ENCODE assay signal across 9 cellular contexts in genomic region chr4:167290684-167291083, GRCh38. TPM values are rescaled to one million over a fixed set of nuclear protein-coding genes. Genes with fewer than 3 reads are reported as not detected.
DNase-seq lines count a peak whose midpoint lies in the region; ATAC-seq and TF ChIP-seq lines count a peak whose summit lies in the region.
"Had no signal": no experiment of that assay in that cellular context is flagged by ENCODE, and none has a peak within 500 bp of the region (broad histone marks: within the 10 kb centered on the region; RNA-seq: fewer than 3 reads in every experiment).

No MANE protein-coding gene starts in this region.

- H3K4me3 ChIP-seq in left ventricle myocardium inferior (no peak overlapping the region), right atrium auricular region (no peak overlapping the region), fibroblast of villous mesenchyme (ENCODE audit: low read depth, low read length) (no peak overlapping the region), upper lobe of right lung (no peak overlapping the region), transverse colon (no peak overlapping the region)

- no peak overlapping the region for H3K27ac Mint-ChIP-seq in activated CD8-positive, alpha-beta T cell treated with anti-CD3 and anti-CD28 coated beads, Interleukin-2, amount 10 ng/mL, durations not matched to agents 7 days and 5 days

- no peak for ATAC-seq in upper lobe of right lung
- ATAC-seq in activated CD8-positive, alpha-beta T cell treated with anti-CD3 and anti-CD28 coated beads, Interleukin-2, amount 10 ng/mL, durations not matched to agents 7 days and 5 days, result no peak

- H3K4me1 Mint-ChIP-seq in activated CD8-positive, alpha-beta T cell treated with anti-CD3 and anti-CD28 coated beads, Interleukin-2, amount 10 ng/mL, durations not matched to agents 7 days and 5 days (ENCODE audit: low read depth), result no peaks in the 10 kb centered on the region

- intact Hi-C loops in left ventricle myocardium inferior (cut with micrococcal nuclease), result loop anchor here (5.0 kb wide), 1 partner anchor 268 kb away; no protein-coding TSS in a partner anchor
- intact Hi-C loops in upper lobe of right lung (cut with DNase I), result no loop called here
- intact Hi-C loops in transverse colon (cut with DNase I; ENCODE audit: low total_unique reads), result no loop called here

- no peaks in the 10 kb centered on the region for H3K36me3 Mint-ChIP-seq in activated CD8-positive, alpha-beta T cell treated with anti-CD3 and anti-CD28 coated beads, Interleukin-2, amount 10 ng/mL, durations not matched to agents 7 days and 5 days (ENCODE audit: low read depth)

- DNase-seq in left ventricle myocardium inferior, result no peak
- no peak for DNase-seq in right atrium auricular region (ENCODE audit: low spot score)
- peak; percentile 62 for DNase-seq in OCI-M1 (lab: John Stamatoyannopoulos, UW)
- peak; percentile 0 for DNase-seq in fibroblast of villous mesenchyme (ENCODE audit: low read depth)
- DNase-seq in upper lobe of right lung, result no peak
- no peak for DNase-seq in activated CD8-positive, alpha-beta T cell treated with anti-CD3 and anti-CD28 coated beads, Interleukin-2, amount 10 ng/mL, durations not matched to agents 7 days and 5 days
- DNase-seq in transverse colon, result no peak
- DNase-seq in activated CD4-positive, CD25-positive, alpha-beta regulatory T cell treated with anti-CD3 and anti-CD28 coated beads, Interleukin-2, amount 50 U/mL, for 72 hours, result no peak

- in situ Hi-C loops in transverse colon (cut with MboI; ENCODE audit: low pct_ligation_motif_present in 1 of 4, low pct_unique_long_range_greater_than_20kb in 1 of 4, low sequenced_read_pairs in 3 of 4), result loop anchor here in 1 of 4 donors (25.0 kb wide), 1 partner anchor 278 kb away; no protein-coding TSS in a partner anchor

- H3K27me3 Mint-ChIP-seq in activated CD8-positive, alpha-beta T cell treated with anti-CD3 and anti-CD28 coated beads, Interleukin-2, amount 10 ng/mL, durations not matched to agents 7 days and 5 days (ENCODE audit: low read depth), result no peaks in the 10 kb centered on the region

- H3K27ac ChIP-seq in left ventricle myocardium inferior (replicated peaks), result no peak overlapping the region
- H3K27ac ChIP-seq in right atrium auricular region, result no peak overlapping the region
- no peak overlapping the region for H3K27ac ChIP-seq in upper lobe of right lung
- H3K27ac ChIP-seq in transverse colon, result no peak overlapping the region

- no peak overlapping the region for H3K4me3 Mint-ChIP-seq in activated CD8-positive, alpha-beta T cell treated with anti-CD3 and anti-CD28 coated beads, Interleukin-2, amount 10 ng/mL, durations not matched to agents 7 days and 5 days

- no peak for TF ChIP-seq POLR2A in transverse colon (IDR thresholded peaks at IDR 0.05)

- TF ChIP-seq CTCF in left ventricle myocardium inferior (IDR thresholded peaks at IDR 0.05; ENCODE audit: borderline replicate concordance), result peak; percentile 53
- TF ChIP-seq CTCF in right atrium auricular region (IDR thresholded peaks at IDR 0.05), result peak in 1 of 2 donors; percentile 51
- TF ChIP-seq CTCF in fibroblast of villous mesenchyme (IDR thresholded peaks at IDR 0.05; ENCODE audit: insufficient read depth, low read depth, low read length), result peak; percentile 3
- TF ChIP-seq CTCF in upper lobe of right lung (IDR thresholded peaks at IDR 0.05), result peak; percentile 38
- TF ChIP-seq CTCF in transverse colon (IDR thresholded peaks at IDR 0.05), result no peak

- CTCF ChIA-PET in activated CD8-positive, alpha-beta T cell treated with anti-CD3 and anti-CD28 coated beads, Interleukin-2, amount 10 ng/mL, durations not matched to agents 7 days and 5 days (lab: Charles Lee), result no interaction called here

- H3K9me3 ChIP-seq in left ventricle myocardium inferior (replicated peaks) (peaks cover 19% of the 10 kb centered on the region), right atrium auricular region (peaks cover 0 to 8% of the 10 kb centered on the region in 2 donors), upper lobe of right lung (no peaks in the 10 kb centered on the region), transverse colon (no peaks in the 10 kb centered on the region)

- H3K27me3 ChIP-seq in left ventricle myocardium inferior (ENCODE audit: low read depth) (no peaks in the 10 kb centered on the region), right atrium auricular region (no peaks in the 10 kb centered on the region), upper lobe of right lung (no peaks in the 10 kb centered on the region), transverse colon (no peaks in the 10 kb centered on the region)

- H3K4me1 ChIP-seq in left ventricle myocardium inferior (no peaks in the 10 kb centered on the region), right atrium auricular region (no peaks in the 10 kb centered on the region), upper lobe of right lung (no peaks in the 10 kb centered on the region), transverse colon (no peaks in the 10 kb centered on the region)

- no peak for TF ChIP-seq EP300 in transverse colon (IDR thresholded peaks at IDR 0.05; ENCODE audit: low read depth)

- POLR2A ChIA-PET in activated CD8-positive, alpha-beta T cell treated with anti-CD3 and anti-CD28 coated beads, Interleukin-2, amount 10 ng/mL, durations not matched to agents 7 days and 5 days (lab: Charles Lee), result no interaction called here

- H3K9me3 Mint-ChIP-seq in activated CD8-positive, alpha-beta T cell treated with anti-CD3 and anti-CD28 coated beads, Interleukin-2, amount 10 ng/mL, durations not matched to agents 7 days and 5 days (ENCODE audit: insufficient read depth), result peaks cover 5% of the 10 kb centered on the region

- H3K36me3 ChIP-seq in left ventricle myocardium inferior, result no peaks in the 10 kb centered on the region
- H3K36me3 ChIP-seq in right atrium auricular region, result no peaks in the 10 kb centered on the region
- H3K36me3 ChIP-seq in upper lobe of right lung, result no peaks in the 10 kb centered on the region
- H3K36me3 ChIP-seq in transverse colon, result no peaks in the 10 kb centered on the region

RNA-seq across cellular contexts. Expression of gene SPOCK3, which starts 56.4 kb away (rescaled TPM):
- total RNA-seq in left ventricle myocardium inferior (0.22 TPM), right atrium auricular region (not detected), fibroblast of villous mesenchyme (not detected in 2 replicates), upper lobe of right lung (not detected), transverse colon (under 1 TPM in 2 of 4 donors, not detected in 2; 0.27 to 0.64 TPM)
- total RNA-seq in activated CD8-positive, alpha-beta T cell treated with anti-CD3 and anti-CD28 coated beads, Interleukin-2, amount 10 ng/mL, durations not matched to agents 7 days and 5 days, result not detected
- total RNA-seq: LHCN-M2 had no signal

Comparison
In these comparisons a context has a peak if more than half of its experiments do, and no peak if none do; other contexts are left out.
1. DNase-seq: peak in OCI-M1 (single experiment) and fibroblast of villous mesenchyme (single experiment); none in left ventricle myocardium inferior (single experiment), right atrium auricular region (single experiment), upper lobe of right lung (single experiment), activated CD8-positive, alpha-beta T cell treated with anti-CD3 and anti-CD28 coated beads, Interleukin-2, amount 10 ng/mL, durations not matched to agents 7 days and 5 days (single experiment), transverse colon (single experiment) and activated CD4-positive, CD25-positive, alpha-beta regulatory T cell treated with anti-CD3 and anti-CD28 coated beads, Interleukin-2, amount 50 U/mL, for 72 hours (single experiment).
2. CTCF ChIP-seq: peak in left ventricle myocardium inferior (single experiment), fibroblast of villous mesenchyme (single experiment) and upper lobe of right lung (single experiment); none in transverse colon (0 of 5).